8 cellular contexts compared by ENCODE assay signal in the genomic region with DNA sequence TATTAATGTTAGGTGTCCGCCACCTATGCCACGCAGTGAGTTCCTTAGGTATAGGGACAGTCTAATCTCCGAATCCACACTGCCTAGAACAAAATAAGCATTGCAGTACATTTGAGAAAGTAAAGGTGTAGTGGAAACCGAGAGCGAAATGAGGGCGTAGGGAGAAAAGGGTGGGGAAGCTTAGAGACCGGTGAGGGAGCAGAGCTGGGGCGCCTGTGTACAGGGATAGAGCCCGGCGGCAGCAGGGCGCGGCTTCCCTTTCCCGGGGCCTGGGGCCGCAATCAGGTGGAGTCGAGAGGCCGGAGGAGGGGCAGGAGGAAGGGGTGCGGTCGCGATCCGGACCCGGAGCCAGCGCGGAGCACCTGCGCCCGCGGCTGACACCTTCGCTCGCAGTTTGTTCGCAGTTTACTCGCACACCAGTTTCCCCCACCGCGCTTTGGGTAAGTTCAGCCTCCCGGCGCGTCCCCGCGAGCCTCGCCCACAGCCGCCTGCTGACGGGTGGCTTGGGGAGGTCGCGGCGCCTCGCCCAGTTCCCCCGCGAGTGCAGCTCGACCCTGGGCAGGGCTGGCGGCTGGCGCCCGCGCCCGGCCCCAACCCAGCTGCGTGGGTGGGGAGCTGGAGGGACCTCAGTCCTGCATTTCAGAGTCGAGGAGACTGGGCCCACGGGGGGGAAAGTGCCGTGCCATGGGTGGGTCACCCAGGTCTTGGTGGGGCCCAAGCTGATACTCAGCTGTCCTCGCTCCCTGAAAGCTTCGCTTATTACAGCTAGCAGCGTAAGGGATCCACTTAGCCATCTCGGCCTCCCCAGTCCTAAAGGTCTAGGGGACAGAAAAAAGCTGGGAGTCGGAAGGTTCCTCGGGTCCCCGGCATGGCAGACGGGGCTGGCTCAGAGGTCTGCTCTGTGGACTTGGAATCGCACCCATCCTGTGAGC. TPM values are rescaled to one million over a fixed set of nuclear protein-coding genes. Genes with fewer than 3 reads are reported as not detected.
DNase-seq lines count a peak whose midpoint lies in the region; ATAC-seq and TF ChIP-seq lines count a peak whose summit lies in the region.

A gene with protein sequence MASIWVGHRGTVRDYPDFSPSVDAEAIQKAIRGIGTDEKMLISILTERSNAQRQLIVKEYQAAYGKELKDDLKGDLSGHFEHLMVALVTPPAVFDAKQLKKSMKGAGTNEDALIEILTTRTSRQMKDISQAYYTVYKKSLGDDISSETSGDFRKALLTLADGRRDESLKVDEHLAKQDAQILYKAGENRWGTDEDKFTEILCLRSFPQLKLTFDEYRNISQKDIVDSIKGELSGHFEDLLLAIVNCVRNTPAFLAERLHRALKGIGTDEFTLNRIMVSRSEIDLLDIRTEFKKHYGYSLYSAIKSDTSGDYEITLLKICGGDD (plus strand): TSS at position 351 of the 932 bp plus-strand sequence. CDS start 2,704 bp downstream, outside the sequence.

- no peaks in the 10 kb centered on the region for H3K9me3 ChIP-seq in hepatocyte (ENCODE audit: low read depth)

- peaks cover 18% of the 10 kb centered on the region for H3K4me1 ChIP-seq in hepatocyte (ENCODE audit: insufficient read depth)

- no peaks in the 10 kb centered on the region for H3K27me3 ChIP-seq in hepatocyte

- no peak for TF ChIP-seq CTCF in hepatocyte (IDR thresholded peaks at IDR 0.05; ENCODE audit: poor library complexity)

- 6 to 15% (median 6%) methylated on average over 47 to 65 of the region's 65 CpGs for WGBS in adipose tissue, 3 donors
- 7% methylated on average over 53 of the region's 65 CpGs for WGBS in hepatocyte (ENCODE audit: low lambda C conversion rate, missing lambda C conversion rate)

- peak within 1 kb of the TSS; percentile 49 for H2AFZ ChIP-seq in hepatocyte

- peak within 1 kb of the TSS; percentile 37 for H3K4me3 ChIP-seq in hepatocyte

- no peaks in the 10 kb centered on the region for H4K20me1 ChIP-seq in hepatocyte (ENCODE audit: insufficient read depth, poor library complexity, severe bottlenecking)

- H3K79me2 ChIP-seq in hepatocyte: peaks cover 33% of the 10 kb centered on the region

- peak within 1 kb of the TSS; percentile 9 for H3K27ac ChIP-seq in adipose tissue (ENCODE audit: low read depth, low read length)
- H3K27ac ChIP-seq in hepatocyte: peak within 1 kb of the TSS; percentile 99

- peak within 1 kb of the TSS; percentile 72 for H3K4me2 ChIP-seq in hepatocyte

- DNase-seq in 8988T (peak; percentile 60), M059J (ENCODE audit: low read depth) (no peak), hepatocyte (ENCODE audit: low spot score) (peak; percentile 85), retina (peak; percentile 73), Kasumi-1 (lab: John Stamatoyannopoulos, UW) (no peak), C1 segment of cervical spinal cord (lab: John Stamatoyannopoulos, UW) (no peak)

- H3K9me2 ChIP-seq in hepatocyte (replicated peaks; ENCODE audit: insufficient read depth): no peaks in the 10 kb centered on the region

- peak; percentile 50 for ATAC-seq in GM18498 (IDR thresholded peaks at IDR 0.05; ENCODE audit: unreplicated experiment)

- H3K36me3 ChIP-seq in hepatocyte (replicated peaks; ENCODE audit: insufficient read depth, low read depth): no peaks in the 10 kb centered on the region

RNA-seq across cellular contexts. Expression of the gene that starts here (rescaled TPM):
- total RNA-seq in M059J (2014; rRNA removed; shearing (Covaris generic)): 38.2 and 47.6 TPM in 2 replicates
- 10 to 100 TPM; 27.3 to 82.6 (median 61.1) TPM for polyA plus RNA-seq in adipose tissue
- 194 and 218 TPM in 2 replicates for total RNA-seq in hepatocyte
- 198 and 201 TPM in 2 replicates for polyA plus RNA-seq in hepatocyte

Comparison
In these comparisons a context has a peak if more than half of its experiments do, and no peak if none do; other contexts are left out.
1. DNase-seq: peak in 8988T (single experiment), hepatocyte (single experiment) and retina (single experiment); none in M059J (single experiment), Kasumi-1 (0 of 2) and C1 segment of cervical spinal cord (0 of 14).